ENCODE assay signal across 10 cellular contexts in the genomic region with DNA sequence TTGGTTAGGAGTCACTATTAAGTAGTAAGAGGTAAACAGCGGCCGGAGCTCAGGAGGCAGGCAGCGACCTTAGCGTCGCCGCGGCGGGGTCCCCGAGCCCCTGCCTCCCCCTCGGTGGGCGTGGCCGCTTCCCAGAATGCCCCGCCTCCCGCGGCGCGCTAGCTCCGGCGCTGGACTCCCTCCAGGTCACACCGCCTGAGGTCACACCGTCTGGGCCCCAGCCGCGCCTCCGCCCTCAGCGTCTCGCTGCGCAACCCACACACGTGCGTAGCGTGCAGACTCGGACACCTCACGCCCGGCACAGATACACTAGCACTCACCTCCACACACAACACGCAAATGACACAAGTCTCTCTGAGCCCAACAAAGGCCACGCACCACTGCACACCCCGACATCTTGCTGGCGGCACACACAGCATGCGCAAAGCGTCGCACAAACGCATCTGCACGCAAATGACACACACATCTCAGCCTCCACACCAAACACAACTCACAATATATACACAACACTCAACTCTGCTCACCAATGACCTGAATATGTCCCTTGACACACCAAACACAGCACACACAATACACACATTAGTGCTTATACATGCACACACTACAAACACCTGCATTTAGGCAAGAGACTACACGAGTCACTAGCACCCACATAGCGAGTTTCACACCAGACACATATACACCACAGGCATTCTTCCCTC. TPM values are rescaled to one million over a fixed set of nuclear protein-coding genes. Genes with fewer than 3 reads are reported as not detected.
DNase-seq lines count a peak whose midpoint lies in the region; ATAC-seq, FAIRE-seq and TF ChIP-seq lines count a peak whose summit lies in the region.
"Had no signal": no experiment of that assay in that cellular context is flagged by ENCODE, and none has a peak within 500 bp of the region (broad histone marks: within the 10 kb centered on the region; RNA-seq: fewer than 3 reads in every experiment).

No MANE protein-coding gene starts in this region.

- no peaks in the 10 kb centered on the region for H3K4me1 Mint-ChIP-seq in endodermal cell

- no peaks in the 10 kb centered on the region for H3K9me3 Mint-ChIP-seq in endodermal cell

- H3K27me3 ChIP-seq in HUES6 (ENCODE audit: control insufficient read depth, insufficient read depth, low read length) = peaks cover 3% of the 10 kb centered on the region
- H3K27me3 ChIP-seq in endodermal cell (ENCODE audit: control insufficient read depth, insufficient read depth, low read length, poor library complexity, severe bottlenecking) = peaks cover 26% of the 10 kb centered on the region
- peaks cover 0 to 2% (median 0%) of the 10 kb centered on the region in 3 donors for H3K27me3 ChIP-seq in skeletal muscle tissue (ENCODE audit: control insufficient read depth in 3 of 3, insufficient read depth in 3 of 3, low read length in 3 of 3)

- H3K9me3 ChIP-seq in HUES6 (ENCODE audit: control insufficient read depth, insufficient read depth, low read depth, low read length) = no peaks in the 10 kb centered on the region
- no peaks in the 10 kb centered on the region for H3K9me3 ChIP-seq in endodermal cell (ENCODE audit: control insufficient read depth, low read length)
- H3K9me3 ChIP-seq in kidney (ENCODE audit: control insufficient read depth in 1 of 2, low read length in 2 of 2) = no peaks in the 10 kb centered on the region
- no peaks in the 10 kb centered on the region for H3K9me3 ChIP-seq in skeletal muscle tissue (ENCODE audit: control insufficient read depth in 3 of 3, low read length in 3 of 3)

- no peaks in the 10 kb centered on the region for H3K36me3 Mint-ChIP-seq in endodermal cell (ENCODE audit: low read depth)

- intact Hi-C loops in kidney (cut with DNase I) = no loop called here

- H3K4me1 ChIP-seq in HUES6 (ENCODE audit: control insufficient read depth, insufficient read depth, low read length) = peaks cover 19% of the 10 kb centered on the region
- no peaks in the 10 kb centered on the region for H3K4me1 ChIP-seq in endodermal cell (ENCODE audit: control insufficient read depth, insufficient read depth, low read length)
- peaks cover 4 to 5% of the 10 kb centered on the region in 2 donors for H3K4me1 ChIP-seq in kidney (ENCODE audit: control insufficient read depth in 1 of 2, insufficient read depth in 1 of 2, low read depth in 1 of 2, low read length in 2 of 2)
- peaks cover 4 to 17% (median 5%) of the 10 kb centered on the region in 3 donors for H3K4me1 ChIP-seq in skeletal muscle tissue (ENCODE audit: control insufficient read depth in 3 of 3, insufficient read depth in 3 of 3, low read length in 3 of 3)

- H3K9ac ChIP-seq in HUES6 (ENCODE audit: low read length) (no peak overlapping the region), endodermal cell (ENCODE audit: extremely low read depth, low read length, poor library complexity, severe bottlenecking) (no peak overlapping the region), kidney (ENCODE audit: low read length in 2 of 2) (no peak overlapping the region), skeletal muscle tissue (ENCODE audit: low read depth in 1 of 3, low read length in 3 of 3) (no peak overlapping the region)

- ATAC-seq in GM19395 (IDR thresholded peaks at IDR 0.05; ENCODE audit: unreplicated experiment) (no peak), GM18498 (IDR thresholded peaks at IDR 0.05; ENCODE audit: unreplicated experiment) (no peak)

- DNase-seq in endodermal cell (peak; percentile 90), kidney (peak; percentile 90), RKO (ENCODE audit: low spot score) (no peak), GM19238 (ENCODE audit: insufficient read length, low spot score) (no peak)
- DNase-seq: activated naive CD4-positive, alpha-beta T cell treated with Interleukin-2 at 50 U/mL for 16 hours had no signal

- peaks cover 45% of the 10 kb centered on the region for H3K27me3 Mint-ChIP-seq in endodermal cell (ENCODE audit: insufficient read depth)

- no peak for FAIRE-seq in kidney (lab: Jason Lieb, UNC)

- WGBS in endodermal cell (ENCODE audit: insufficient coverage in 1 of 2, insufficient read length in 1 of 2), 2 experiments = 86 to 89% methylated on average over 22 to 44 of the region's 44 CpGs

- H3K4me3 ChIP-seq in HUES6 (ENCODE audit: low read depth, low read length) (peak overlapping the region; percentile 47), endodermal cell (ENCODE audit: low read length) (no peak overlapping the region), kidney (ENCODE audit: low read length in 2 of 2) (peak overlapping the region; percentile 42 to 47), skeletal muscle tissue (ENCODE audit: low read length in 3 of 3) (peak overlapping the region; percentile 45 to 59 (median 59))

- no peak overlapping the region for H3K27ac Mint-ChIP-seq in endodermal cell

- H3K27ac ChIP-seq in HUES6 (ENCODE audit: low read depth, low read length) (no peak overlapping the region), endodermal cell (ENCODE audit: low read depth, low read length) (no peak overlapping the region), kidney (ENCODE audit: low read depth in 2 of 2, low read length in 2 of 2) (no peak overlapping the region), skeletal muscle tissue (ENCODE audit: low read depth, low read length) (no peak overlapping the region)
- H3K27ac ChIP-seq: VCaP had no signal

- H3K36me3 ChIP-seq in HUES6 (ENCODE audit: control insufficient read depth, insufficient read depth, low read length) (no peaks in the 10 kb centered on the region), endodermal cell (ENCODE audit: control insufficient read depth, insufficient read depth, low read length) (no peaks in the 10 kb centered on the region), kidney (ENCODE audit: control insufficient read depth in 1 of 2, insufficient read depth in 2 of 2, low read length in 2 of 2) (no peaks in the 10 kb centered on the region), skeletal muscle tissue (ENCODE audit: control insufficient read depth in 3 of 3, insufficient read depth in 3 of 3, low read length in 3 of 3) (no peaks in the 10 kb centered on the region)

- no peak overlapping the region for H3K4me3 Mint-ChIP-seq in endodermal cell

- TF ChIP-seq CTCF in endodermal cell (conservative IDR thresholded peaks at IDR 0.05) (no peak), kidney (IDR thresholded peaks at IDR 0.05; ENCODE audit: borderline replicate concordance, extremely low read depth, insufficient read depth) (no peak)

RNA-seq across cellular contexts. Expression of a gene that starts 17.6 kb away (rescaled TPM):
- total RNA-seq in endodermal cell (1 to 10 TPM; 1.9 to 3.7 TPM), kidney (66.2 TPM), skeletal muscle tissue (62.1 TPM)
- polyA plus RNA-seq in endodermal cell (2013, experiment 1 of 2) = 45.0 TPM
- 50.3 TPM for polyA plus RNA-seq in endodermal cell (2013, experiment 2 of 2)
- 46.4 TPM for polyA plus RNA-seq in kidney (ENCODE audit: insufficient read depth, low read depth, low replicate concordance)

RNA-seq across cellular contexts. Expression of a gene that starts 36.7 kb away (rescaled TPM):
- total RNA-seq in endodermal cell = not detected
- not detected for polyA plus RNA-seq in endodermal cell (2013, experiment 1 of 2)
- polyA plus RNA-seq in endodermal cell (2013, experiment 2 of 2) = not detected
- total RNA-seq in kidney = 1.5 TPM
- polyA plus RNA-seq in kidney (ENCODE audit: insufficient read depth, low read depth, low replicate concordance) = not detected
- not detected for total RNA-seq in skeletal muscle tissue

Comparison
In these comparisons a context has a peak if more than half of its experiments do, and no peak if none do; other contexts are left out.
1. DNase-seq: peak in endodermal cell (single experiment) and kidney (single experiment); none in RKO (single experiment) and GM19238 (single experiment).
2. RNA of a gene that starts 17.6 kb away (total RNA-seq): 66.2 TPM in kidney (single experiment) and 62.1 TPM in skeletal muscle tissue (single experiment); 1.9 to 3.7 TPM in endodermal cell; every median in the first group is over 10 times any median in the second.